Comparison of ENCODE assay signal across 28 cellular contexts in the genomic region with DNA sequence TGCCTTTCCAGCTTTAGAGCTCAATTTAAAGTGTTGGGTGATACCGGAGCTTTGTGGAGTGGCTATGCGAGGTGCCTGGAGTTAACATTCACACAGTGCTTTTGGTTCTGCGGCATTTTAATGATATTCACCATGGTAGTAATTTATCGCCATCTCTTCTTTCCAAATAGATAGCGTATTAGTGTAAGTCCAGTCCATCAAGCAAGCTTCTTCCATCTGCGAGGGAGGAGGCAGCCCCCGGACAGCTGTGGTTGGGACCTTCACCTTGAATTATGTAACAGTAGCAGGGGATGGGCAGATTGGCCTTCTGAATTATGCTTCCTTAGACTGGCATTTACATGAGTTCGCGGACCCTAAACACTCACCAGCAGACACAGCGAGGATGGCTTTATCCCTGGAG.
DNase-seq lines count a peak whose midpoint lies in the region; ATAC-seq and TF ChIP-seq lines count a peak whose summit lies in the region.
"Had no signal": no experiment of that assay in that cellular context is flagged by ENCODE, and none has a peak within 500 bp of the region (broad histone marks: within the 10 kb centered on the region; RNA-seq: fewer than 3 reads in every experiment).

No MANE protein-coding gene starts in this region.

- H3K9me3 Mint-ChIP-seq in GM23338 (0 out of 3 replicates have a peak, but pooled peaks cover 3% of the 10 kb centered on the region), glutamatergic neuron (ENCODE audit: unreplicated experiment) (peaks cover 2% of the 10 kb centered on the region)
- H3K9me3 Mint-ChIP-seq: activated CD4-positive, alpha-beta T cell treated with anti-CD3 and anti-CD28 coated beads, Interleukin-2, amount 10 ng/mL, durations not matched to agents 24 days and 14 days; activated naive CD8-positive, alpha-beta T cell treated with anti-CD3 and anti-CD28 coated beads, Interleukin-2, amount 50 U/mL, for 24 hours had no signal

- ATAC-seq in GM23338 (no peak), foreskin keratinocyte (no peak)
- ATAC-seq in activated CD4-positive, CD25-positive, alpha-beta regulatory T cell treated with anti-CD3 and anti-CD28 coated beads, Interleukin-2, amount 50 U/mL, for 24 hours: no peak
- ATAC-seq: activated naive CD8-positive, alpha-beta T cell treated with anti-CD3 and anti-CD28 coated beads, Interleukin-2, amount 50 U/mL, for 24 hours; activated T-cell treated with anti-CD3 and anti-CD28 coated beads, Interleukin-2, amount 50 U/mL, for 4 hours; HCT116; left colon had no signal

- H3K27me3 Mint-ChIP-seq in GM23338 (ENCODE audit: insufficient read depth, low read depth, poor library complexity) (peaks cover 2% of the 10 kb centered on the region), glutamatergic neuron (ENCODE audit: unreplicated experiment) (peaks cover 8% of the 10 kb centered on the region)
- H3K27me3 Mint-ChIP-seq: activated CD4-positive, alpha-beta T cell treated with anti-CD3 and anti-CD28 coated beads, Interleukin-2, amount 10 ng/mL, durations not matched to agents 24 days and 14 days; activated naive CD8-positive, alpha-beta T cell treated with anti-CD3 and anti-CD28 coated beads, Interleukin-2, amount 50 U/mL, for 24 hours had no signal

- no peaks in the 10 kb centered on the region for H3K27me3 ChIP-seq in GM23338 (ENCODE audit: insufficient read depth)
- no peaks in the 10 kb centered on the region for H3K27me3 ChIP-seq in foreskin keratinocyte
- H3K27me3 ChIP-seq: gastroesophageal sphincter, ovary, SJCRH30 had no signal

- H3K36me3 Mint-ChIP-seq in GM23338 (ENCODE audit: low read depth) (no peaks in the 10 kb centered on the region), glutamatergic neuron (ENCODE audit: unreplicated experiment) (peaks cover 9% of the 10 kb centered on the region)

- 0 out of 2 replicates have a peak overlapping the region, but pooled peaks have one; percentile 0 for H2AFZ ChIP-seq in GM23338

- in situ Hi-C loops in ACHN (cut with HindIII; ENCODE audit: low pct_ligation_motif_present, low pct_unique_long_range_greater_than_20kb, low sequenced_read_pairs): no loop called here

- no peak overlapping the region for H3K27ac Mint-ChIP-seq in GM23338
- H3K27ac Mint-ChIP-seq in glutamatergic neuron (ENCODE audit: unreplicated experiment): peak overlapping the region; percentile 68
- H3K27ac Mint-ChIP-seq: activated CD4-positive, alpha-beta T cell treated with anti-CD3 and anti-CD28 coated beads, Interleukin-2, amount 10 ng/mL, durations not matched to agents 24 days and 14 days; activated naive CD8-positive, alpha-beta T cell treated with anti-CD3 and anti-CD28 coated beads, Interleukin-2, amount 50 U/mL, for 24 hours had no signal

- no peaks in the 10 kb centered on the region for H3K9me2 ChIP-seq in GM23338 (ENCODE audit: insufficient read depth)

- H3K4me1 ChIP-seq in GM23338 (ENCODE audit: insufficient read depth) (no peaks in the 10 kb centered on the region), foreskin keratinocyte (peaks cover 15% of the 10 kb centered on the region)
- H3K4me1 ChIP-seq: Caco-2 had no signal

- TF ChIP-seq CTCF in GM23338 (conservative IDR thresholded peaks at IDR 0.05; ENCODE audit: low read depth in 2 of 2): no peak
- no peak for TF ChIP-seq CTCF in glutamatergic neuron (IDR thresholded peaks at IDR 0.05; ENCODE audit: partially characterized antibody, unreplicated experiment)
- TF ChIP-seq CTCF in foreskin keratinocyte (conservative IDR thresholded peaks at IDR 0.05): no peak

- no peaks in the 10 kb centered on the region for H3K79me2 ChIP-seq in GM23338 (replicated peaks; ENCODE audit: insufficient read depth)

- no peak overlapping the region for H3K4me2 ChIP-seq in GM23338

- H3K4me3 Mint-ChIP-seq in GM23338 (no peak overlapping the region), glutamatergic neuron (ENCODE audit: unreplicated experiment) (peak overlapping the region; percentile 20)
- H3K4me3 Mint-ChIP-seq: activated CD4-positive, alpha-beta T cell treated with anti-CD3 and anti-CD28 coated beads, Interleukin-2, amount 10 ng/mL, durations not matched to agents 24 days and 14 days; activated naive CD8-positive, alpha-beta T cell treated with anti-CD3 and anti-CD28 coated beads, Interleukin-2, amount 50 U/mL, for 24 hours; activated T-cell treated with anti-CD3 and anti-CD28 coated beads, Interleukin-2, amount 50 U/mL, for 4 hours; CD14-positive monocyte; nephron had no signal

- H3K27ac ChIP-seq in GM23338 (ENCODE audit: low read depth) (no peak overlapping the region), temporal lobe (ENCODE audit: low read depth, low read length) (peak overlapping the region; percentile 90), foreskin keratinocyte (no peak overlapping the region)

- no peaks in the 10 kb centered on the region for H3K36me3 ChIP-seq in GM23338 (ENCODE audit: insufficient read depth)
- H3K36me3 ChIP-seq: gastroesophageal sphincter, ovary, SJCRH30 had no signal

- H3K4me1 Mint-ChIP-seq in GM23338 (peaks cover 5% of the 10 kb centered on the region; the same call in 2 of the 3 replicates), glutamatergic neuron (ENCODE audit: low read depth, unreplicated experiment) (peaks cover 11% of the 10 kb centered on the region)

- no peaks in the 10 kb centered on the region for H4K20me1 ChIP-seq in GM23338 (replicated peaks; ENCODE audit: insufficient read depth)

- DNase-seq in GM23338 (ENCODE audit: low spot score): no peak
- DNase-seq in astrocyte of the hippocampus (ENCODE audit: low read depth, low spot score): peak; percentile 4
- no peak for DNase-seq in glutamatergic neuron
- DNase-seq in foreskin keratinocyte: no peak
- no peak for DNase-seq in ACHN
- DNase-seq in NK-92 treated with Interleukin-12 subunit alpha and Interleukin-12 subunit beta, amount 100 ng/mL, for 24 hours (lab: John Stamatoyannopoulos, UW): no peak
- DNase-seq: activated CD4-positive, alpha-beta T cell treated with anti-CD3 and anti-CD28 coated beads, Interleukin-2, amount 10 ng/mL, durations not matched to agents 24 days and 14 days; activated gamma-delta T cell treated with Interleukin-2 at 50 U/mL for 16 hours; activated naive CD8-positive, alpha-beta T cell treated with anti-CD3 and anti-CD28 coated beads, Interleukin-2, amount 50 U/mL, for 24 hours; activated T-cell treated with anti-CD3 and anti-CD28 coated beads, Interleukin-2, amount 50 U/mL, for 4 hours; Caco-2; cerebellar nuclear complex; Karpas-422; mammary epithelial cell; NCI-H2029 treated with DMSO at 0.1 percent for 48 hours; NCI-H69; stimulated activated naive CD4-positive, alpha-beta T cell; T1000 had no signal

- no peak overlapping the region for H3K4me3 ChIP-seq in GM23338
- H3K4me3 ChIP-seq: gastroesophageal sphincter, ovary, SJCRH30, skin epidermis had no signal

- H3F3A ChIP-seq in GM23338 (replicated peaks; ENCODE audit: low read depth): no peaks in the 10 kb centered on the region
